24 cellular contexts compared by ENCODE assay signal in genomic region chr21:36915014-36915700, GRCh38.
"Had no signal": no experiment of that assay in that cellular context is flagged by ENCODE, and none has a peak within 500 bp of the region (broad histone marks: within the 10 kb centered on the region; RNA-seq: fewer than 3 reads in every experiment).

No MANE protein-coding gene starts in this region.

- H3K4me1 ChIP-seq: breast epithelium, parathyroid adenoma, uterus had no signal

- H3K27me3 ChIP-seq: breast epithelium, uterus had no signal

- H3K9me3 ChIP-seq: breast epithelium, psoas muscle, uterus had no signal

- H3K4me3 ChIP-seq: breast epithelium, psoas muscle, uterus had no signal

- ATAC-seq: activated CD4-positive, CD25-positive, alpha-beta regulatory T cell treated with anti-CD3 and anti-CD28 coated beads, Interleukin-2, amount 50 U/mL, for 24 hours; left colon; psoas muscle had no signal

- H3K36me3 ChIP-seq: breast epithelium, uterus, WERI-Rb-1 had no signal

- H3K9ac ChIP-seq: parathyroid adenoma had no signal

- DNase-seq: activated CD4-positive, alpha-beta T cell treated with anti-CD3 and anti-CD28 coated beads for 48 hours; activated CD4-positive, alpha-beta T cell treated with anti-CD3 and anti-CD28 coated beads, Interleukin-2, amount 50 U/mL, for 48 hours; activated CD8-positive, alpha-beta memory T cell treated with anti-CD3 and anti-CD28 coated beads, Interleukin-2, amount 50 U/mL, for 48 hours; activated gamma-delta T cell treated with Interleukin-2 at 50 U/mL for 16 hours; activated naive CD4-positive, alpha-beta T cell treated with anti-CD3 and anti-CD28 coated beads, Interleukin-2, amount 50 U/mL, for 16 hours; activated T-cell treated with anti-CD3 and anti-CD28 coated beads, Interleukin-2, amount 50 U/mL, for 24 hours; amniotic stem cell; central memory CD4-positive, alpha-beta T cell; head of caudate nucleus; hypothalamus; immature natural killer cell; kidney; left colon; naive B cell; nephron progenitor cell; psoas muscle; stimulated activated CD4-positive, alpha-beta T cell treated with anti-CD3 and anti-CD28 coated beads, Interleukin-4, amount 100 ng/mL, for 1 hour; T-helper 9 cell; uterus; WERI-Rb-1 had no signal

- H2AFZ ChIP-seq: parathyroid adenoma had no signal

- H3K27ac ChIP-seq: breast epithelium, parathyroid adenoma, psoas muscle, uterus, WERI-Rb-1 had no signal

- FAIRE-seq: endothelial cell of umbilical vein, kidney had no signal
